8 cellular contexts compared by ENCODE assay signal in the genomic region with DNA sequence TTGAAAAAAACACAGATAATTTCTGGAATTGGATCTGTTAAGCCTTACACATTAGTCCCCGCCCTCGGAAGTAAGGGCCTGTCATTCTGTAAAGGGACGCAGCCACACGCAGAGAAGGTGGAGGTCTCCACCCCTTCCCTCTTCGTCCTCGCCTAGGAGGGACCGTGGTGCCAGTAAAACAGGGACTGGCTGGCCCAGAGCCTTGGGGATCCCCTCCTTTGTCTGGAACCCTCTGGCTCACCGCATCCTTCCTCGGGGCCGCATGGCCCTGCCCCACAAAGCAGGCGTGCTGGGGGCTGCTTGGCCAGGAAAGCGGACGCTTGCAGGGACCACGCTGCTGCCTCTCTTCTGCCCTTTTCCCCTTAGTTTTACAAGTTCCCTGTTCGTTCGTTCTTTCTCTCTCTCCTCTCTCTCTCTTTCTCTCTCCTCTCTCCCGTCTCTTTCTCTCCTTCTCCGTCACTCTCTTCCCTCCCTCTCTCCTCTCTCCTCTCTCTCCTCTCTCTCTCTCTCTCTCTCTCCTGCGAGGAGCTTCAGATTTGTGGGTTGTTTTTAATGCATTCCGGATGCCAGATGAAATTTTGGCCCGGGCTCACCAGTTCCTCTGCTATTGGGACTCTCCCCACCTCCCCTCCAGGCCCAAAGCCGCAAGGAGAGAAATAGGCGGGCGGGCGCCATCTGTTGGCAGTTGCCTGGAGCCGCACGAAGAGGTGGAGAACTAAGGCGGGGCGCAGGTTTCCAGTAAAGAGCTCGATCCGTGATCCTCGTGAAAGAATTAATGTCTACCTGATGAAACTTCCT. TPM values are rescaled to one million over a fixed set of nuclear protein-coding genes. Genes with fewer than 3 reads are reported as not detected.
A peak's percentile ranks its signal among the peaks of the same experiment; 100 is the strongest.
DNase-seq lines count a peak whose midpoint lies in the region; ATAC-seq and TF ChIP-seq lines count a peak whose summit lies in the region.

No MANE protein-coding gene starts in this region.

- H3K9me3 ChIP-seq in mesenchymal stem cell (ENCODE audit: control insufficient read depth, low read length), result no peaks in the 10 kb centered on the region

- no peak overlapping the region for H2BK5ac ChIP-seq in mesenchymal stem cell (ENCODE audit: low read depth, low read length, poor library complexity, severe bottlenecking)

- H4K91ac ChIP-seq in mesenchymal stem cell (ENCODE audit: low read length), result peak overlapping the region; percentile 57

- DNase-seq in NCI-H2107 treated with DMSO at 0.1 percent for 48 hours (lab: John Stamatoyannopoulos, UW; ENCODE audit: unreplicated experiment) (peak; percentile 9), mesenchymal stem cell (peak; percentile 72)
- peak; percentile 6 to 46 for DNase-seq in activated CD8-positive, alpha-beta memory T cell treated with anti-CD3 and anti-CD28 coated beads for 1 hour (ENCODE audit: extremely low read depth in 1 of 2, low read depth in 1 of 2)
- DNase-seq in effector CD8-positive, alpha-beta T cell (lab: John Stamatoyannopoulos, UW), result peak; percentile 24
- DNase-seq in stimulated activated CD8-positive, alpha-beta memory T cell treated with anti-CD3 and anti-CD28 coated beads, Interleukin-12 subunit alpha, Interleukin-12 subunit beta, amount 100 ng/mL, for 24 hours (ENCODE audit: extremely low read depth), result peak; percentile 41

- H3K23ac ChIP-seq in mesenchymal stem cell (ENCODE audit: low read length in 2 of 2), result no peak overlapping the region

- TF ChIP-seq CTCF in GM12875 (IDR thresholded peaks at IDR 0.05; ENCODE audit: borderline replicate concordance, insufficient read depth, low read depth, low read length), result peak; percentile 84

- H3K4me2 ChIP-seq in mesenchymal stem cell (ENCODE audit: low read length, poor library complexity, severe bottlenecking), result peak overlapping the region; percentile 61

- no peak overlapping the region for H3K27ac ChIP-seq in mesenchymal stem cell (ENCODE audit: low read length, poor library complexity, severe bottlenecking)

- H3K18ac ChIP-seq in mesenchymal stem cell (ENCODE audit: low read depth in 1 of 2, low read length in 2 of 2), result peak overlapping the region in 1 of 2 experiments; percentile 61

- 52% methylated on average over 32 of the region's 32 CpGs for WGBS in mesenchymal stem cell

- H2AK5ac ChIP-seq in mesenchymal stem cell (ENCODE audit: low read length, severe bottlenecking), result no peak overlapping the region

- ATAC-seq in HG02588 (IDR thresholded peaks at IDR 0.05; ENCODE audit: unreplicated experiment), result peak; percentile 91
- no peak for ATAC-seq in HG02763 (IDR thresholded peaks at IDR 0.05; ENCODE audit: unreplicated experiment)

- H2BK12ac ChIP-seq in mesenchymal stem cell (ENCODE audit: low read length in 2 of 2), result peak overlapping the region in 1 of 2 experiments; percentile 38

- H3K4me3 ChIP-seq in GM12875 (ENCODE audit: low read depth, low read length) (no peak overlapping the region), mesenchymal stem cell (ENCODE audit: insufficient read depth in 1 of 2, low read depth in 1 of 2, low read length in 2 of 2) (peak overlapping the region in 1 of 2 experiments; percentile 75)

- no peak overlapping the region for H2BK15ac ChIP-seq in mesenchymal stem cell (ENCODE audit: low read depth, poor library complexity, severe bottlenecking)

- no peak overlapping the region for H3K14ac ChIP-seq in mesenchymal stem cell (ENCODE audit: low read length in 2 of 2)

- H4K8ac ChIP-seq in mesenchymal stem cell (ENCODE audit: low read length), result peak overlapping the region; percentile 86

- peak overlapping the region; percentile 89 for H3K9ac ChIP-seq in mesenchymal stem cell (ENCODE audit: low read length)

- no peak overlapping the region for H2AFZ ChIP-seq in mesenchymal stem cell (ENCODE audit: low read depth, low read length)

- peaks cover 10% of the 10 kb centered on the region for H3K4me1 ChIP-seq in mesenchymal stem cell (ENCODE audit: control insufficient read depth, insufficient read depth, low read depth, low read length)

- peak overlapping the region; percentile 54 for H2BK120ac ChIP-seq in mesenchymal stem cell (ENCODE audit: low read depth, low read length)

- peaks cover 7% of the 10 kb centered on the region for H3K79me1 ChIP-seq in mesenchymal stem cell (replicated peaks; ENCODE audit: low read length, poor library complexity, severe bottlenecking)

- peaks cover 0 to 23% of the 10 kb centered on the region in 2 experiments for H3K36me3 ChIP-seq in mesenchymal stem cell (ENCODE audit: control insufficient read depth in 1 of 2, insufficient read depth in 2 of 2, low read depth in 1 of 2, low read length in 2 of 2)

- no peaks in the 10 kb centered on the region for H3K27me3 ChIP-seq in mesenchymal stem cell (ENCODE audit: control insufficient read depth in 1 of 2, insufficient read depth in 1 of 2, low read length in 2 of 2)

- H3K4ac ChIP-seq in mesenchymal stem cell (ENCODE audit: low read depth in 1 of 2, low read length in 2 of 2), result peak overlapping the region in 1 of 2 experiments; percentile 73

RNA-seq across cellular contexts. Expression of a gene that starts 35.1 kb away (rescaled TPM):
- polyA plus RNA-seq in mesenchymal stem cell (2013, experiment 1 of 2), result 3.5 TPM
- 3.4 TPM for polyA plus RNA-seq in mesenchymal stem cell (2013, experiment 2 of 2)

Comparison
In these comparisons a context has a peak if more than half of its experiments do, and no peak if none do; other contexts are left out.
1. DNase-seq: peak in every context shown above with its lines; median percentile 72 in mesenchymal stem cell; 41 in stimulated activated CD8-positive, alpha-beta memory T cell treated with anti-CD3 and anti-CD28 coated beads, Interleukin-12 subunit alpha, Interleukin-12 subunit beta, amount 100 ng/mL, for 24 hours; 26 in activated CD8-positive, alpha-beta memory T cell treated with anti-CD3 and anti-CD28 coated beads for 1 hour; 24 in effector CD8-positive, alpha-beta T cell; 9 in NCI-H2107 treated with DMSO at 0.1 percent for 48 hours.